2 cellular contexts compared by ENCODE assay signal in the genomic region with DNA sequence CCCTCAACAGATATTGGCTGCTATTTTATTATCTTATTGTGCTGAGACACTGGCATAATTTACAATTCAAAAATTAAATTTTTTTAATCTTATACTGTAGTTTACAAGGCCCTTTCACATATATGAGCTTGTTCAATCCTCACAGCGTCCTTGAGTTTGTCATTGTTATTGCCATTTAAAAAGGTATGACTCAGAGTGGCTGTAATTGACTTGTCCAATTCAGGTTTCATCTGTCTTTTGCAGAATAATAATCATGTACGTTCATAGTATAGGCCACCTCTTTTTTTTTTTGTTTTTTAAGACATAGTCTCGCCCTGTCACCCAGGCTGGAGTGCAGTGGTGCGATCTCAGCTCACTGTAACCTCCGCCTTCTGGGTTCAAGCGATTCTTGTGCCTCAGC.
TF ChIP-seq lines count a peak whose summit lies in the region.

No MANE protein-coding gene starts in this region.

TF ChIP-seq in GM23338, 12 proteins besides CTCF, POLR2A, EP300 and RAD21 (continued from another document):
- TF ChIP-seq, protein P1, sequence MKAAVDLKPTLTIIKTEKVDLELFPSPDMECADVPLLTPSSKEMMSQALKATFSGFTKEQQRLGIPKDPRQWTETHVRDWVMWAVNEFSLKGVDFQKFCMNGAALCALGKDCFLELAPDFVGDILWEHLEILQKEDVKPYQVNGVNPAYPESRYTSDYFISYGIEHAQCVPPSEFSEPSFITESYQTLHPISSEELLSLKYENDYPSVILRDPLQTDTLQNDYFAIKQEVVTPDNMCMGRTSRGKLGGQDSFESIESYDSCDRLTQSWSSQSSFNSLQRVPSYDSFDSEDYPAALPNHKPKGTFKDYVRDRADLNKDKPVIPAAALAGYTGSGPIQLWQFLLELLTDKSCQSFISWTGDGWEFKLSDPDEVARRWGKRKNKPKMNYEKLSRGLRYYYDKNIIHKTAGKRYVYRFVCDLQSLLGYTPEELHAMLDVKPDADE (IDR thresholded peaks at IDR 0.05): no peak
- TF ChIP-seq ZNF114 (CRISPR knock-in tag; IDR thresholded peaks at IDR 0.05) (no peak), EZH2 (IDR thresholded peaks at IDR 0.05; ENCODE audit: low read depth, unreplicated experiment) (no peak)
- TF ChIP-seq, protein P2, sequence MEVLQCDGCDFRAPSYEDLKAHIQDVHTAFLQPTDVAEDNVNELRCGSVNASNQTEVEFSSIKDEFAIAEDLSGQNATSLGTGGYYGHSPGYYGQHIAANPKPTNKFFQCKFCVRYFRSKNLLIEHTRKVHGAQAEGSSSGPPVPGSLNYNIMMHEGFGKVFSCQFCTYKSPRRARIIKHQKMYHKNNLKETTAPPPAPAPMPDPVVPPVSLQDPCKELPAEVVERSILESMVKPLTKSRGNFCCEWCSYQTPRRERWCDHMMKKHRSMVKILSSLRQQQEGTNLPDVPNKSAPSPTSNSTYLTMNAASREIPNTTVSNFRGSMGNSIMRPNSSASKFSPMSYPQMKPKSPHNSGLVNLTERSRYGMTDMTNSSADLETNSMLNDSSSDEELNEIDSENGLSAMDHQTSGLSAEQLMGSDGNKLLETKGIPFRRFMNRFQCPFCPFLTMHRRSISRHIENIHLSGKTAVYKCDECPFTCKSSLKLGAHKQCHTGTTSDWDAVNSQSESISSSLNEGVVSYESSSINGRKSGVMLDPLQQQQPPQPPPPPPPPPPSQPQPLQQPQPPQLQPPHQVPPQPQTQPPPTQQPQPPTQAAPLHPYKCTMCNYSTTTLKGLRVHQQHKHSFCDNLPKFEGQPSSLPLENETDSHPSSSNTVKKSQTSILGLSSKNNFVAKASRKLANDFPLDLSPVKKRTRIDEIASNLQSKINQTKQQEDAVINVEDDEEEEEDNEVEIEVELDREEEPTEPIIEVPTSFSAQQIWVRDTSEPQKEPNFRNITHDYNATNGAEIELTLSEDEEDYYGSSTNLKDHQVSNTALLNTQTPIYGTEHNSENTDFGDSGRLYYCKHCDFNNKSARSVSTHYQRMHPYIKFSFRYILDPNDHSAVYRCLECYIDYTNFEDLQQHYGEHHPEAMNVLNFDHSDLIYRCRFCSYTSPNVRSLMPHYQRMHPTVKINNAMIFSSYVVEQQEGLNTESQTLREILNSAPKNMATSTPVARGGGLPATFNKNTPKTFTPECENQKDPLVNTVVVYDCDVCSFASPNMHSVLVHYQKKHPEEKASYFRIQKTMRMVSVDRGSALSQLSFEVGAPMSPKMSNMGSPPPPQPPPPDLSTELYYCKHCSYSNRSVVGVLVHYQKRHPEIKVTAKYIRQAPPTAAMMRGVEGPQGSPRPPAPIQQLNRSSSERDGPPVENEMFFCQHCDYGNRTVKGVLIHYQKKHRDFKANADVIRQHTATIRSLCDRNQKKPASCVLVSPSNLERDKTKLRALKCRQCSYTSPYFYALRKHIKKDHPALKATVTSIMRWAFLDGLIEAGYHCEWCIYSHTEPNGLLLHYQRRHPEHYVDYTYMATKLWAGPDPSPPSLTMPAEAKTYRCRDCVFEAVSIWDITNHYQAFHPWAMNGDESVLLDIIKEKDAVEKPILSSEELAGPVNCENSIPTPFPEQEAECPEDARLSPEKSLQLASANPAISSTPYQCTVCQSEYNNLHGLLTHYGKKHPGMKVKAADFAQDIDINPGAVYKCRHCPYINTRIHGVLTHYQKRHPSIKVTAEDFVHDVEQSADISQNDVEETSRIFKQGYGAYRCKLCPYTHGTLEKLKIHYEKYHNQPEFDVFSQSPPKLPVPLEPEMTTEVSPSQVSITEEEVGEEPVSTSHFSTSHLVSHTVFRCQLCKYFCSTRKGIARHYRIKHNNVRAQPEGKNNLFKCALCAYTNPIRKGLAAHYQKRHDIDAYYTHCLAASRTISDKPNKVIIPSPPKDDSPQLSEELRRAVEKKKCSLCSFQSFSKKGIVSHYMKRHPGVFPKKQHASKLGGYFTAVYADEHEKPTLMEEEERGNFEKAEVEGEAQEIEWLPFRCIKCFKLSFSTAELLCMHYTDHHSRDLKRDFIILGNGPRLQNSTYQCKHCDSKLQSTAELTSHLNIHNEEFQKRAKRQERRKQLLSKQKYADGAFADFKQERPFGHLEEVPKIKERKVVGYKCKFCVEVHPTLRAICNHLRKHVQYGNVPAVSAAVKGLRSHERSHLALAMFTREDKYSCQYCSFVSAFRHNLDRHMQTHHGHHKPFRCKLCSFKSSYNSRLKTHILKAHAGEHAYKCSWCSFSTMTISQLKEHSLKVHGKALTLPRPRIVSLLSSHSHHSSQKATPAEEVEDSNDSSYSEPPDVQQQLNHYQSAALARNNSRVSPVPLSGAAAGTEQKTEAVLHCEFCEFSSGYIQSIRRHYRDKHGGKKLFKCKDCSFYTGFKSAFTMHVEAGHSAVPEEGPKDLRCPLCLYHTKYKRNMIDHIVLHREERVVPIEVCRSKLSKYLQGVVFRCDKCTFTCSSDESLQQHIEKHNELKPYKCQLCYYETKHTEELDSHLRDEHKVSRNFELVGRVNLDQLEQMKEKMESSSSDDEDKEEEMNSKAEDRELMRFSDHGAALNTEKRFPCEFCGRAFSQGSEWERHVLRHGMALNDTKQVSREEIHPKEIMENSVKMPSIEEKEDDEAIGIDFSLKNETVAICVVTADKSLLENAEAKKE (CRISPR knock-in tag; IDR thresholded peaks at IDR 0.05): no peak

TF ChIP-seq in K562, 482 proteins besides CTCF, POLR2A, EP300 and RAD21 (continued from another document):
- TF ChIP-seq HNRNPLL (IDR thresholded peaks at IDR 0.05; ENCODE audit: low read depth, low read length, poor library complexity, severe bottlenecking): no peak
- no peak for TF ChIP-seq DPF2 (IDR thresholded peaks at IDR 0.05)
- TF ChIP-seq, protein P3, sequence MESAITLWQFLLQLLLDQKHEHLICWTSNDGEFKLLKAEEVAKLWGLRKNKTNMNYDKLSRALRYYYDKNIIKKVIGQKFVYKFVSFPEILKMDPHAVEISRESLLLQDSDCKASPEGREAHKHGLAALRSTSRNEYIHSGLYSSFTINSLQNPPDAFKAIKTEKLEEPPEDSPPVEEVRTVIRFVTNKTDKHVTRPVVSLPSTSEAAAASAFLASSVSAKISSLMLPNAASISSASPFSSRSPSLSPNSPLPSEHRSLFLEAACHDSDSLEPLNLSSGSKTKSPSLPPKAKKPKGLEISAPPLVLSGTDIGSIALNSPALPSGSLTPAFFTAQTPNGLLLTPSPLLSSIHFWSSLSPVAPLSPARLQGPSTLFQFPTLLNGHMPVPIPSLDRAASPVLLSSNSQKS (CRISPR knock-in tag; IDR thresholded peaks at IDR 0.05): no peak
- no peak for TF ChIP-seq ZNF668 (CRISPR knock-in tag; IDR thresholded peaks at IDR 0.05)
